Comparison of ENCODE assay signal across 1 cellular context in the genomic region with DNA sequence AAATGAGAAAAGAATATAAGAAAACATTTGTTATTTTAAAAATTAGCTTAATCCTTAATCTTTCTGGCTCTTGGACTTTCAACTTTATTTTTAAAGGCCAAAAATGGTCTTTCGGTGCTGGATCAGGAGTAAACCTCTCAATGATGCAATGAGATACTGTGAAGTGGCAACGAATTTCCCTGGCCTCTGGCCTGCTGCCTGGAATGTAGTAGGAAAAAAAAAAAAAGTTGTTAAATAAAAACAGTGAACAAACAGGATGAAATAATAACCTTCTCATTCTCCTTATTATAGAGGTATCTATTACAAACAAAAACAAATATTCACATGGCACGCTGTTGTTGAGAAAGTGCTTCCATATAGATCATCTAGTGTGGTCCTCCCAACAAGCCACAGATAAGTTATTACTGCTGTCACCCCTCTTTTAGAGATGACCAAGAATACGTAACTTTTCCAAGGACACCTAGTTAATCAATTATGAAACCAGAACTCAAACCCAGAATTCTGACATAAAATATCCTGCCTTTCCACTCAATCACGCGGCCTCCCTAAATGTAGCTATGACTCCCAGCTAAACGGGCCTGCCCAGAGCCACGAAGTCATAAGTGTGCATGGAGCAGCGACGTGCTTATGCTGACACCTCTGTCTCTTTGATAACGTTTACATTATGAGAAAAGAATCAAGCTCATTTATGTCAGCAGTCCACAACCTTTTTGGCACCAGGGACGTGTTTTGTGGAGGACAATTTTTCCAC.
TF ChIP-seq lines count a peak whose summit lies in the region.

No MANE protein-coding gene starts in this region.

TF ChIP-seq in H1, 55 proteins besides CTCF, POLR2A, EP300 and RAD21 (continued from another document):
- TF ChIP-seq PHF8 (conservative IDR thresholded peaks at IDR 0.05; ENCODE audit: low read depth, low read length) (no peak), MAFK (IDR thresholded peaks at IDR 0.05; ENCODE audit: low read depth, low read length) (no peak), CBX5 (IDR thresholded peaks at IDR 0.05; ENCODE audit: low read depth, low read length) (no peak), SP2 (IDR thresholded peaks at IDR 0.05; ENCODE audit: low read length) (no peak), SIN3A (conservative IDR thresholded peaks at IDR 0.05 in 1 of 2, IDR thresholded peaks at IDR 0.05 in 1 of 2; ENCODE audit: low read depth in 1 of 2, low read length in 2 of 2) (no peak), RXRA (IDR thresholded peaks at IDR 0.05; ENCODE audit: insufficient read depth, low read depth, low read length) (no peak), SIX5 (IDR thresholded peaks at IDR 0.05; ENCODE audit: low read depth, low read length) (no peak), TAF1 (IDR thresholded peaks at IDR 0.05; ENCODE audit: low read depth, low read length) (no peak), SAP30 (IDR thresholded peaks at IDR 0.05; ENCODE audit: insufficient read depth, insufficient replicate concordance, low read length) (no peak)
- TF ChIP-seq, protein P1, sequence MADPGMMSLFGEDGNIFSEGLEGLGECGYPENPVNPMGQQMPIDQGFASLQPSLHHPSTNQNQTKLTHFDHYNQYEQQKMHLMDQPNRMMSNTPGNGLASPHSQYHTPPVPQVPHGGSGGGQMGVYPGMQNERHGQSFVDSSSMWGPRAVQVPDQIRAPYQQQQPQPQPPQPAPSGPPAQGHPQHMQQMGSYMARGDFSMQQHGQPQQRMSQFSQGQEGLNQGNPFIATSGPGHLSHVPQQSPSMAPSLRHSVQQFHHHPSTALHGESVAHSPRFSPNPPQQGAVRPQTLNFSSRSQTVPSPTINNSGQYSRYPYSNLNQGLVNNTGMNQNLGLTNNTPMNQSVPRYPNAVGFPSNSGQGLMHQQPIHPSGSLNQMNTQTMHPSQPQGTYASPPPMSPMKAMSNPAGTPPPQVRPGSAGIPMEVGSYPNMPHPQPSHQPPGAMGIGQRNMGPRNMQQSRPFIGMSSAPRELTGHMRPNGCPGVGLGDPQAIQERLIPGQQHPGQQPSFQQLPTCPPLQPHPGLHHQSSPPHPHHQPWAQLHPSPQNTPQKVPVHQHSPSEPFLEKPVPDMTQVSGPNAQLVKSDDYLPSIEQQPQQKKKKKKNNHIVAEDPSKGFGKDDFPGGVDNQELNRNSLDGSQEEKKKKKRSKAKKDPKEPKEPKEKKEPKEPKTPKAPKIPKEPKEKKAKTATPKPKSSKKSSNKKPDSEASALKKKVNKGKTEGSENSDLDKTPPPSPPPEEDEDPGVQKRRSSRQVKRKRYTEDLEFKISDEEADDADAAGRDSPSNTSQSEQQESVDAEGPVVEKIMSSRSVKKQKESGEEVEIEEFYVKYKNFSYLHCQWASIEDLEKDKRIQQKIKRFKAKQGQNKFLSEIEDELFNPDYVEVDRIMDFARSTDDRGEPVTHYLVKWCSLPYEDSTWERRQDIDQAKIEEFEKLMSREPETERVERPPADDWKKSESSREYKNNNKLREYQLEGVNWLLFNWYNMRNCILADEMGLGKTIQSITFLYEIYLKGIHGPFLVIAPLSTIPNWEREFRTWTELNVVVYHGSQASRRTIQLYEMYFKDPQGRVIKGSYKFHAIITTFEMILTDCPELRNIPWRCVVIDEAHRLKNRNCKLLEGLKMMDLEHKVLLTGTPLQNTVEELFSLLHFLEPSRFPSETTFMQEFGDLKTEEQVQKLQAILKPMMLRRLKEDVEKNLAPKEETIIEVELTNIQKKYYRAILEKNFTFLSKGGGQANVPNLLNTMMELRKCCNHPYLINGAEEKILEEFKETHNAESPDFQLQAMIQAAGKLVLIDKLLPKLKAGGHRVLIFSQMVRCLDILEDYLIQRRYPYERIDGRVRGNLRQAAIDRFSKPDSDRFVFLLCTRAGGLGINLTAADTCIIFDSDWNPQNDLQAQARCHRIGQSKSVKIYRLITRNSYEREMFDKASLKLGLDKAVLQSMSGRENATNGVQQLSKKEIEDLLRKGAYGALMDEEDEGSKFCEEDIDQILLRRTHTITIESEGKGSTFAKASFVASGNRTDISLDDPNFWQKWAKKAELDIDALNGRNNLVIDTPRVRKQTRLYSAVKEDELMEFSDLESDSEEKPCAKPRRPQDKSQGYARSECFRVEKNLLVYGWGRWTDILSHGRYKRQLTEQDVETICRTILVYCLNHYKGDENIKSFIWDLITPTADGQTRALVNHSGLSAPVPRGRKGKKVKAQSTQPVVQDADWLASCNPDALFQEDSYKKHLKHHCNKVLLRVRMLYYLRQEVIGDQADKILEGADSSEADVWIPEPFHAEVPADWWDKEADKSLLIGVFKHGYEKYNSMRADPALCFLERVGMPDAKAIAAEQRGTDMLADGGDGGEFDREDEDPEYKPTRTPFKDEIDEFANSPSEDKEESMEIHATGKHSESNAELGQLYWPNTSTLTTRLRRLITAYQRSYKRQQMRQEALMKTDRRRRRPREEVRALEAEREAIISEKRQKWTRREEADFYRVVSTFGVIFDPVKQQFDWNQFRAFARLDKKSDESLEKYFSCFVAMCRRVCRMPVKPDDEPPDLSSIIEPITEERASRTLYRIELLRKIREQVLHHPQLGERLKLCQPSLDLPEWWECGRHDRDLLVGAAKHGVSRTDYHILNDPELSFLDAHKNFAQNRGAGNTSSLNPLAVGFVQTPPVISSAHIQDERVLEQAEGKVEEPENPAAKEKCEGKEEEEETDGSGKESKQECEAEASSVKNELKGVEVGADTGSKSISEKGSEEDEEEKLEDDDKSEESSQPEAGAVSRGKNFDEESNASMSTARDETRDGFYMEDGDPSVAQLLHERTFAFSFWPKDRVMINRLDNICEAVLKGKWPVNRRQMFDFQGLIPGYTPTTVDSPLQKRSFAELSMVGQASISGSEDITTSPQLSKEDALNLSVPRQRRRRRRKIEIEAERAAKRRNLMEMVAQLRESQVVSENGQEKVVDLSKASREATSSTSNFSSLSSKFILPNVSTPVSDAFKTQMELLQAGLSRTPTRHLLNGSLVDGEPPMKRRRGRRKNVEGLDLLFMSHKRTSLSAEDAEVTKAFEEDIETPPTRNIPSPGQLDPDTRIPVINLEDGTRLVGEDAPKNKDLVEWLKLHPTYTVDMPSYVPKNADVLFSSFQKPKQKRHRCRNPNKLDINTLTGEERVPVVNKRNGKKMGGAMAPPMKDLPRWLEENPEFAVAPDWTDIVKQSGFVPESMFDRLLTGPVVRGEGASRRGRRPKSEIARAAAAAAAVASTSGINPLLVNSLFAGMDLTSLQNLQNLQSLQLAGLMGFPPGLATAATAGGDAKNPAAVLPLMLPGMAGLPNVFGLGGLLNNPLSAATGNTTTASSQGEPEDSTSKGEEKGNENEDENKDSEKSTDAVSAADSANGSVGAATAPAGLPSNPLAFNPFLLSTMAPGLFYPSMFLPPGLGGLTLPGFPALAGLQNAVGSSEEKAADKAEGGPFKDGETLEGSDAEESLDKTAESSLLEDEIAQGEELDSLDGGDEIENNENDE (IDR thresholded peaks at IDR 0.05; ENCODE audit: insufficient replicate concordance, low read length): no peak
- TF ChIP-seq, protein P2, sequence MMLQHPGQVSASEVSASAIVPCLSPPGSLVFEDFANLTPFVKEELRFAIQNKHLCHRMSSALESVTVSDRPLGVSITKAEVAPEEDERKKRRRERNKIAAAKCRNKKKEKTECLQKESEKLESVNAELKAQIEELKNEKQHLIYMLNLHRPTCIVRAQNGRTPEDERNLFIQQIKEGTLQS (IDR thresholded peaks at IDR 0.05; ENCODE audit: insufficient read depth, low read depth, low read length): no peak
